10 cellular contexts compared by ENCODE assay signal in the genomic region with DNA sequence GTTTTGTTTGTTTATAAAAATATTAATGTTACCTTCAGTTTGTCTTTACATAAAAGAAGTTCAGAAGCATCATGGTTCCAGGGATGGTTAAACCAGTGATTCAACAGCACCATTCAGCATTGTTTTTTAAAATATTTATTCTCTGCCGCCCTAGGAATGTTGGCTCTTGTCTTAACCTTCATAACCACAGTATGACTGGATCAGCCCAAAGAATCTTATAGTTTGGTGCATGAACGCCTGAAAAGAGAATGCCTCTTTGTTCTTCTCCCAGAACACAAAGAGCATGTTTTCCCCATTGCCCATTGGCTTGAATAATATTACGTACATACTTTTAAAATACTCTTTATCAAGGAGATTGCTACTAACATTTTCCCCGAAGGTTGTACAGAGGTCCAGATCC.
"Had no signal": no experiment of that assay in that cellular context is flagged by ENCODE, and none has a peak within 500 bp of the region (broad histone marks: within the 10 kb centered on the region; RNA-seq: fewer than 3 reads in every experiment).

No MANE protein-coding gene starts in this region.

- DNase-seq: activated CD4-positive, alpha-beta T cell treated with anti-CD3 and anti-CD28 coated beads, Interleukin-2, amount 10 ng/mL, durations not matched to agents 7 days and 5 days; activated CD4-positive, CD25-positive, alpha-beta regulatory T cell; activated CD8-positive, alpha-beta memory T cell treated with anti-CD3 and anti-CD28 coated beads for 24 hours; activated naive CD8-positive, alpha-beta T cell treated with anti-CD3 and anti-CD28 coated beads, Interleukin-2, amount 10 ng/mL, durations not matched to agents 7 days and 5 days; aorta; erythroblast; sigmoid colon; stimulated activated CD4-positive, alpha-beta T cell treated with anti-CD3 and anti-CD28 coated beads, Interleukin-1b, Interleukin-23, amount 100 ng/mL, for 48 hours; stomach; upper lobe of right lung had no signal

- ATAC-seq: upper lobe of right lung had no signal
